8 cellular contexts compared by ENCODE assay signal in the genomic region with DNA sequence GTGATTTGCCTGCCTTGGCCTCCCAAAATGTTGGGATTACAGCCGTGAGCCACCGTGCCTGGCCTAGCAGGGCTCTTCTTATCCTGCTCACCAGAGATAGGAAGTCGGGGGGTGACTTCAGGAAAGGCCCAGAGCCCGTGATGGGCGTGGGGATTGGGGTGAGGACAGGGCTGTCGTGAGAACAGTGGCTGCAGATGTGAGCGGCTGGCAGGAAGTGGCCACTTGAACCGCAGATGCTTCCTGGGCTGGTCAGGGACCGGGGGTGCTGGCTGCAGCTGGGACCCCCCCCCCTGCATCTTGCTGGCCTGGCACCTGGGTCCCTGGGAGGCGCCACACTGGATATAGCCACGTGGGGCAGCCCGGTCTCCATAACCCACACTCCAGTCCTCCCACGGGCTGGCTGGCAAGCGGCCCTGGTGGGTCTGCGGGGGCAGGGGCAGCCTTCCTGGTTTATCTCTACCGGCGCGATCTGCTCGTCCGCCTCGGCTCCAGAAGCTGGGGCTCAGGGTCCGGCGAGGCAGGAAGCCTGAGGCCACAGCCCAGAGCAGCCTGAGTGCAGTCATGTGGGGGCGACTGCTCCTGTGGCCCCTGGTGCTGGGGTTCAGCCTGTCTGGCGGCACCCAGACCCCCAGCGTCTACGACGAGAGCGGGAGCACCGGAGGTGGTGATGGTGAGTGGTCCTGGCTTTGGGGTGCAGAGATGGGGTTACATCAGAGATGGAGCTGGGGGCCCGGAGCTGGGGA. TPM values are rescaled to one million over a fixed set of nuclear protein-coding genes. Genes with fewer than 3 reads are reported as not detected.
DNase-seq lines count a peak whose midpoint lies in the region; ATAC-seq, FAIRE-seq and TF ChIP-seq lines count a peak whose summit lies in the region.

A gene (plus strand): TSS at position 371 of the 743 bp plus-strand sequence. CDS start 191 bp downstream, at position 562.

- peak within 1 kb of the TSS; percentile 66 for H3K27ac ChIP-seq in GM12878 (ENCODE audit: control insufficient read depth, insufficient read depth)

- no peak for TF ChIP-seq POLR2A in GM12878 (IDR thresholded peaks at IDR 0.05; ENCODE audit: low read depth, low read length)

- peak within 1 kb of the TSS; percentile 82 for H2AFZ ChIP-seq in GM12878 (ENCODE audit: control insufficient read depth, low read depth, low read length)

- no peaks in the 10 kb centered on the region for H3K79me2 ChIP-seq in GM12878 (ENCODE audit: control insufficient read depth, insufficient read depth, low read length)

- H4K20me1 ChIP-seq in GM12878 (ENCODE audit: control insufficient read depth, insufficient read depth), result no peaks in the 10 kb centered on the region

- DNase-seq in EH (ENCODE audit: low read depth), result peak; percentile 63
- DNase-seq in GM12878 (ENCODE audit: low read depth, low spot score), result no peak
- peak; percentile 20 for DNase-seq in myocyte (ENCODE audit: low read depth)
- no peak for DNase-seq in NCI-H1930 (lab: John Stamatoyannopoulos, UW)
- DNase-seq in C1 segment of cervical spinal cord (lab: John Stamatoyannopoulos, UW), result no peak
- DNase-seq in activated T-cell treated with anti-CD3 and anti-CD28 coated beads, Interleukin-2, amount 50 U/mL, for 24 hours, result no peak

- CTCF ChIA-PET in GM12878 (lab: Yijun Ruan, JAX), result no interaction called here

- H3K27me3 Mint-ChIP-seq in activated T-cell treated with anti-CD3 and anti-CD28 coated beads, Interleukin-2, amount 50 U/mL, for 24 hours, result peaks cover 45% of the 10 kb centered on the region

- TSS peak; percentile 76 for BruUV-seq in GM12878 (replicated peaks; lab: Mats Ljungman, UMichigan)

- H3K4me3 ChIP-seq in GM12878, result peak within 1 kb of the TSS; percentile 48; the same call in 1 of the 2 replicates

- RAD21 ChIA-PET in GM12878 (lab: Charles Lee; ENCODE audit: unreplicated experiment), result interaction anchor here (0.6 kb wide), 1 partner anchor 146 kb away, joined by 5 read pairs; no protein-coding TSS in a partner anchor

- H3K4me1 Mint-ChIP-seq in activated T-cell treated with anti-CD3 and anti-CD28 coated beads, Interleukin-2, amount 50 U/mL, for 24 hours (ENCODE audit: low read depth), result peaks cover 11% of the 10 kb centered on the region

- no peak for TF ChIP-seq RAD21 in GM12878 (IDR thresholded peaks at IDR 0.05; ENCODE audit: insufficient read depth, low read depth, low read length)

- TF ChIP-seq CTCF in GM12878 (IDR thresholded peaks at IDR 0.05 in 2 of 3, conservative IDR thresholded peaks at IDR 0.05 in 1 of 3; ENCODE audit: control insufficient read depth in 2 of 3, extremely low read depth in 1 of 3, insufficient read depth in 1 of 3, low read depth in 3 of 3, low read length in 3 of 3), result 0 out of 6 replicates have a peak, but pooled peaks of 1 of the 3 experiments have one; percentile 3

- in situ Hi-C loops in GM12878 (cut with MboI), result no loop called here

- H3K36me3 ChIP-seq in GM12878 (ENCODE audit: control insufficient read depth in 2 of 2, insufficient read depth in 2 of 2, low read length in 1 of 2), result no peaks in the 10 kb centered on the region

- WGBS in GM12878 (ENCODE audit: insufficient coverage, insufficient replicate concordance, low lambda C conversion rate, missing lambda C conversion rate), result 1% methylated on average over 31 of the region's 31 CpGs

- H3K9me3 Mint-ChIP-seq in activated T-cell treated with anti-CD3 and anti-CD28 coated beads, Interleukin-2, amount 50 U/mL, for 24 hours, result no peaks in the 10 kb centered on the region

- POLR2A ChIA-PET in GM12878 (lab: Charles Lee), result interaction anchor here (0.7 kb wide), 1 partner anchor 1944 kb away, joined by 4 read pairs; no protein-coding TSS in a partner anchor

- ATAC-seq in HG02763 (IDR thresholded peaks at IDR 0.05; ENCODE audit: unreplicated experiment) (peak; percentile 40), GM12878 (peak; percentile 73), GM19328 (IDR thresholded peaks at IDR 0.05; ENCODE audit: unreplicated experiment) (no peak)

- peak within 1 kb of the TSS; percentile 79 for H3K4me2 ChIP-seq in GM12878 (ENCODE audit: control insufficient read depth, insufficient read depth)

- H3K27me3 ChIP-seq in GM12878 (replicated peaks in 1 of 2; ENCODE audit: control insufficient read depth in 2 of 2, insufficient read depth in 2 of 2, low read length in 1 of 2), result no peaks in the 10 kb centered on the region

- no peaks in the 10 kb centered on the region for H3K9me3 ChIP-seq in GM12878 (replicated peaks; ENCODE audit: control insufficient read depth, insufficient read depth, low read length)

- peak in 1 of 2 experiments; percentile 82; a peak in 2 of 4 replicates for TF ChIP-seq EP300 in GM12878 (IDR thresholded peaks at IDR 0.05; ENCODE audit: borderline replicate concordance in 1 of 2, control insufficient read depth in 1 of 2, low read depth in 2 of 2, low read length in 2 of 2)

- H3K4me1 ChIP-seq in GM12878 (ENCODE audit: control insufficient read depth, insufficient read depth, low read length), result peaks cover 32% of the 10 kb centered on the region

- SMC1A ChIA-PET in GM12878 (lab: Charles Lee; ENCODE audit: uncharacterized antibody, unreplicated experiment), result no interaction called here

- intact Hi-C loops in GM12878 (cut with micrococcal nuclease; ENCODE audit: unreplicated experiment), result no loop called here

- no peak within 1 kb of the TSS for H3K27ac Mint-ChIP-seq in activated T-cell treated with anti-CD3 and anti-CD28 coated beads, Interleukin-2, amount 50 U/mL, for 24 hours

- peak; percentile 82 for FAIRE-seq in GM12878 (lab: Jason Lieb, UNC)

- no peak within 1 kb of the TSS for H3K4me3 Mint-ChIP-seq in activated T-cell treated with anti-CD3 and anti-CD28 coated beads, Interleukin-2, amount 50 U/mL, for 24 hours

- no peaks in the 10 kb centered on the region for H3K36me3 Mint-ChIP-seq in activated T-cell treated with anti-CD3 and anti-CD28 coated beads, Interleukin-2, amount 50 U/mL, for 24 hours (ENCODE audit: low read depth)

- peak within 1 kb of the TSS; percentile 63 for H3K9ac ChIP-seq in GM12878 (ENCODE audit: control insufficient read depth, insufficient read depth, low read length)

TF ChIP-seq in GM12878, 131 proteins besides CTCF, POLR2A, EP300 and RAD21 (continues in another document):
- peak; percentile 64 for TF ChIP-seq EED (IDR thresholded peaks at IDR 0.05; ENCODE audit: low read depth)
- TF ChIP-seq MEF2B (IDR thresholded peaks at IDR 0.05; ENCODE audit: partially characterized antibody, poor library complexity, severe bottlenecking), result peak; percentile 17
- TF ChIP-seq, protein P1, sequence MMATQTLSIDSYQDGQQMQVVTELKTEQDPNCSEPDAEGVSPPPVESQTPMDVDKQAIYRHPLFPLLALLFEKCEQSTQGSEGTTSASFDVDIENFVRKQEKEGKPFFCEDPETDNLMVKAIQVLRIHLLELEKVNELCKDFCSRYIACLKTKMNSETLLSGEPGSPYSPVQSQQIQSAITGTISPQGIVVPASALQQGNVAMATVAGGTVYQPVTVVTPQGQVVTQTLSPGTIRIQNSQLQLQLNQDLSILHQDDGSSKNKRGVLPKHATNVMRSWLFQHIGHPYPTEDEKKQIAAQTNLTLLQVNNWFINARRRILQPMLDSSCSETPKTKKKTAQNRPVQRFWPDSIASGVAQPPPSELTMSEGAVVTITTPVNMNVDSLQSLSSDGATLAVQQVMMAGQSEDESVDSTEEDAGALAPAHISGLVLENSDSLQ (IDR thresholded peaks at IDR 0.05), result peak; percentile 80
- no peak for TF ChIP-seq IRF4 (IDR thresholded peaks at IDR 0.05; ENCODE audit: low read depth, low read length)
- no peak for TF ChIP-seq BRCA1 (IDR thresholded peaks at IDR 0.05; ENCODE audit: low read depth, low read length)
- TF ChIP-seq LARP7 (IDR thresholded peaks at IDR 0.05), result peak; percentile 35; the same call in 1 of the 2 replicates
- TF ChIP-seq TBL1XR1 (IDR thresholded peaks at IDR 0.05; ENCODE audit: low read depth, low read length), result no peak
- TF ChIP-seq IKZF1 (conservative IDR thresholded peaks at IDR 0.05), result peak; percentile 74
- TF ChIP-seq SUPT20H (IDR thresholded peaks at IDR 0.05; ENCODE audit: borderline replicate concordance, control insufficient read depth, low read depth, low read length), result no peak
- TF ChIP-seq SP1 (IDR thresholded peaks at IDR 0.05; ENCODE audit: low read depth, low read length), result peak; percentile 47
- TF ChIP-seq NBN (IDR thresholded peaks at IDR 0.05), result 0 out of 2 replicates have a peak, but pooled peaks have one; percentile 29
- TF ChIP-seq ZNF274 (IDR thresholded peaks at IDR 0.05; ENCODE audit: insufficient read depth, insufficient read length), result no peak
- peak; percentile 86 for TF ChIP-seq PAX5 (IDR thresholded peaks at IDR 0.05; ENCODE audit: borderline replicate concordance, low read depth, low read length)
- peak; percentile 35; the same call in 1 of the 2 replicates for TF ChIP-seq SPI1 (IDR thresholded peaks at IDR 0.05; ENCODE audit: borderline replicate concordance, insufficient read depth, low read depth, low read length)
- TF ChIP-seq CREM (IDR thresholded peaks at IDR 0.05; ENCODE audit: low read depth), result peak; percentile 58; the same call in 1 of the 2 replicates

RNA-seq across cellular contexts. Expression of the gene that starts here (rescaled TPM):
- total RNA-seq in GM12878 (2013; cell fraction: nucleolus; rRNA removed), result 0.13 and 0.17 TPM in 2 replicates
- total RNA-seq in GM12878 (2014; rRNA removed) (0.38 and 0.51 TPM in 2 replicates), GM12878 (2014; rRNA removed; fragmentation: Illumina TruSeq; extraction: Trizol) (0.13 and 0.23 TPM in 2 replicates), GM12878 (2021) (0.74 and 0.85 TPM in 2 replicates), myocyte (not detected in 2 replicates)
- polyA plus RNA-seq in GM12878 (2011; ENCODE audit: low read depth), result 0.08 TPM
- polyA plus RNA-seq in GM12878 (2011; rRNA removed) (0.01 and 0.03 TPM in 2 replicates), GM12878 (2014; fragmentation: Illumina TruSeq; extraction: Trizol) (0.14 and 0.24 TPM in 2 replicates), GM12878 (2014; fragmentation: Nextera tagmentation; extraction: Ambion mirVana) (under 1 TPM; 0.05 to 0.13 TPM), GM12878 (2014; rRNA removed) (0.35 and 0.48 TPM in 2 replicates), GM12878 (2016; fragmentation: Nextera tagmentation; extraction: Ambion mirVana) (1 to 10 TPM in 1 of 2 experiments, under 1 TPM in 1; 0.88 to 1.2 TPM)
- polyA plus RNA-seq in GM12878 (2011; cell fraction: cytosol; rRNA removed), result 0.07 and 0.12 TPM in 2 replicates
- polyA plus RNA-seq in GM12878 (2011; cell fraction: nucleus; rRNA removed), result 0.09 and 0.16 TPM in 2 replicates
- 0.21 and 0.30 TPM in 2 replicates for polyA plus RNA-seq in GM12878 (2012)
- 0.15 TPM in 1 of 2 replicates, not detected in the other for polyA minus RNA-seq in GM12878 (2011; rRNA and poly(A)+ RNA removed)
- not detected in 2 replicates for polyA minus RNA-seq in GM12878 (2011; cell fraction: cytosol; rRNA and poly(A)+ RNA removed)
- polyA minus RNA-seq in GM12878 (2011; cell fraction: nucleus; rRNA and poly(A)+ RNA removed), result 0.24 and 0.77 TPM in 2 replicates
- polyA plus RNA-seq in myocyte (2012), result not detected

Comparison
In these comparisons a context has a peak if more than half of its experiments do, and no peak if none do; other contexts are left out.
1. Peak in DNase-seq in myocyte; RNA of the gene not detected or under 1 TPM.